31 cellular contexts compared by ENCODE assay signal in genomic region chr21:10641107-10641506, GRCh38.
"Had no signal": no experiment of that assay in that cellular context is flagged by ENCODE, and none has a peak within 500 bp of the region (broad histone marks: within the 10 kb centered on the region; RNA-seq: fewer than 3 reads in every experiment).

No MANE protein-coding gene starts in this region.

- H3K27ac Mint-ChIP-seq: activated CD8-positive, alpha-beta T cell treated with anti-CD3 and anti-CD28 coated beads, Interleukin-2, amount 10 ng/mL, durations not matched to agents 7 days and 5 days; activated naive CD4-positive, alpha-beta T cell treated with anti-CD3 and anti-CD28 coated beads, Interleukin-2, amount 50 U/mL, for 24 hours; T-helper 1 cell treated with Interleukin-12 subunit alpha and Interleukin-12 subunit beta and Interleukin-4 antibody, amounts not matched to agents 30 μg/mL and 1 μg/mL, for 36 hours; WTC11 had no signal

- H3K36me3 Mint-ChIP-seq: activated naive CD4-positive, alpha-beta T cell treated with anti-CD3 and anti-CD28 coated beads, Interleukin-2, amount 50 U/mL, for 24 hours; WTC11 had no signal

- H3K4me1 ChIP-seq: ascending aorta, body of pancreas, SJCRH30 had no signal

- H3K4me1 Mint-ChIP-seq: activated naive CD4-positive, alpha-beta T cell treated with anti-CD3 and anti-CD28 coated beads, Interleukin-2, amount 50 U/mL, for 24 hours; WTC11 had no signal

- H3K27ac ChIP-seq: ascending aorta, body of pancreas, SJCRH30 had no signal

- H3K27me3 ChIP-seq: ascending aorta, body of pancreas, SJCRH30 had no signal

- DNase-seq: activated CD4-positive, alpha-beta T cell treated with anti-CD3 and anti-CD28 coated beads for 48 hours; activated CD4-positive, alpha-beta T cell treated with anti-CD3 and anti-CD28 coated beads, Interleukin-2, amount 50 U/mL, for 4 hours; activated CD4-positive, CD25-positive, alpha-beta regulatory T cell treated with anti-CD3 and anti-CD28 coated beads, Interleukin-2, amount 50 U/mL, for 72 hours; activated CD8-positive, alpha-beta memory T cell treated with anti-CD3 and anti-CD28 coated beads, Interleukin-2, amount 50 U/mL, for 48 hours; activated CD8-positive, alpha-beta T cell treated with anti-CD3 and anti-CD28 coated beads, Interleukin-2, amount 10 ng/mL, durations not matched to agents 7 days and 5 days; activated effector memory CD4-positive, alpha-beta T cell treated with Interleukin-2 at 50 U/mL for 16 hours; activated naive CD4-positive, alpha-beta T cell; activated T-cell treated with anti-CD3 and anti-CD28 coated beads, Interleukin-2, amount 50 U/mL, for 1 hour; body of pancreas; Kasumi-1; NCI-H1092 treated with DMSO at 0.1 percent for 48 hours; NCI-H1417 treated with DMSO at 0.1 percent for 48 hours; NCI-H1694; NCI-H2029; NCI-H2107; NCI-H2171 treated with DMSO at 0.1 percent for 48 hours; NCI-H226; NCI-H526; NCI-H774; NK-92 treated with Interleukin-12 subunit alpha and Interleukin-12 subunit beta, amount 100 ng/mL, for 24 hours; OCI-M1; RPMI8226; SJCRH30; SK-N-SH; SW 1271 had no signal

- H3K9me3 Mint-ChIP-seq: activated naive CD4-positive, alpha-beta T cell treated with anti-CD3 and anti-CD28 coated beads, Interleukin-2, amount 50 U/mL, for 24 hours; T-helper 1 cell treated with Interleukin-12 subunit alpha and Interleukin-12 subunit beta and Interleukin-4 antibody, amounts not matched to agents 30 μg/mL and 1 μg/mL, for 36 hours; WTC11 had no signal

- H3K4me3 Mint-ChIP-seq: activated CD8-positive, alpha-beta T cell treated with anti-CD3 and anti-CD28 coated beads, Interleukin-2, amount 10 ng/mL, durations not matched to agents 7 days and 5 days; activated naive CD4-positive, alpha-beta T cell treated with anti-CD3 and anti-CD28 coated beads, Interleukin-2, amount 50 U/mL, for 24 hours; T-helper 1 cell treated with Interleukin-12 subunit alpha and Interleukin-12 subunit beta and Interleukin-4 antibody, amounts not matched to agents 30 μg/mL and 1 μg/mL, for 36 hours; WTC11 had no signal

- H3K4me3 ChIP-seq: ascending aorta, body of pancreas, SJCRH30 had no signal

- H3K36me3 ChIP-seq: ascending aorta, SJCRH30 had no signal

- H3K9me3 ChIP-seq: SJCRH30 had no signal

- H3K27me3 Mint-ChIP-seq: activated naive CD4-positive, alpha-beta T cell treated with anti-CD3 and anti-CD28 coated beads, Interleukin-2, amount 50 U/mL, for 24 hours had no signal

- ATAC-seq: activated CD8-positive, alpha-beta T cell treated with anti-CD3 and anti-CD28 coated beads, Interleukin-2, amount 10 ng/mL, durations not matched to agents 7 days and 5 days; body of pancreas; Panc1; Right ventricle myocardium inferior; WTC11 had no signal
